8 cellular contexts compared by ENCODE assay signal in genomic region chr6:137866914-137867684, GRCh38. TPM values are rescaled to one million over a fixed set of nuclear protein-coding genes. Genes with fewer than 3 reads are reported as not detected.
A peak's percentile ranks its signal among the peaks of the same experiment; 100 is the strongest.
DNase-seq lines count a peak whose midpoint lies in the region; ATAC-seq and TF ChIP-seq lines count a peak whose summit lies in the region.

TSS of gene TNFAIP3 (plus strand) at chr6:137867259. CDS start at chr6:137871228, 3,969 bp downstream.

- H3K4me1 ChIP-seq in IMR-90 (ENCODE audit: control insufficient read depth, insufficient read depth, low read length) (peaks cover 12% of the 10 kb centered on the region), Panc1 (ENCODE audit: control insufficient read depth, insufficient read depth, low read length) (peaks cover 23% of the 10 kb centered on the region), esophagus squamous epithelium (peaks cover 18 to 67% (median 32%) of the 10 kb centered on the region in 3 donors)

- WGBS in IMR-90 (ENCODE audit: extremely low coverage in 2 of 2, insufficient read length in 1 of 2), 2 experiments = 0% methylated on average over 23 of the region's 87 CpGs; no CpG with 5 or more reads in 1 of the 2 experiments
- 0% methylated on average over 1 to 5 of the region's 87 CpGs for whole genome bisulfite sequencing in esophagus squamous epithelium, 2 donors

- 0 out of 2 replicates have a peak, but pooled peaks cover 6% of the 10 kb centered on the region for H4K20me1 ChIP-seq in IMR-90 (ENCODE audit: insufficient read depth, low read length)

- peak within 1 kb of the TSS; percentile 99 to 100 (median 99) for H3K27ac Mint-ChIP-seq in naive B cell
- H3K27ac Mint-ChIP-seq in stimulated activated effector memory CD8-positive, alpha-beta T cell treated with anti-CD3 and anti-CD28 coated beads, Interleukin-12 subunit alpha, Interleukin-12 subunit beta, amount 100 ng/mL, for 72 hours = peak within 1 kb of the TSS; percentile 93

- H2BK120ac ChIP-seq in IMR-90 (ENCODE audit: low read depth, low read length) = peak within 1 kb of the TSS; percentile 67

- H2AFZ ChIP-seq in IMR-90 (replicated peaks; ENCODE audit: low read length, poor library complexity) = peak within 1 kb of the TSS; percentile 92

- H2BK15ac ChIP-seq in IMR-90 (ENCODE audit: low read depth, low read length) = peak within 1 kb of the TSS; percentile 29; the same call in 2 of the 3 replicates

- H3K9me3 ChIP-seq in IMR-90 (ENCODE audit: control insufficient read depth, insufficient read depth, low read length) (no peaks in the 10 kb centered on the region), Panc1 (ENCODE audit: control insufficient read depth, insufficient read depth, low read depth, low read length) (no peaks in the 10 kb centered on the region), esophagus squamous epithelium (no peaks in the 10 kb centered on the region)

- intact Hi-C loops in IMR-90 (cut with micrococcal nuclease) (loop anchor here (1.0 to 5.0 kb wide), 6 partner anchors 18 to 240 kb away; partner anchors contain the start of gene PERP), Panc1 (cut with micrococcal nuclease; ENCODE audit: unreplicated experiment) (loop anchor here (2.0 to 5.0 kb wide), 2 partner anchors 158 to 240 kb away; partner anchors contain the start of gene PERP), esophagus squamous epithelium (cut with DNase I) (loop anchor here (5.0 kb wide), 2 partner anchors 60 to 160 kb away; no protein-coding TSS in a partner anchor)

- H3K14ac ChIP-seq in IMR-90 (replicated peaks; ENCODE audit: low read depth, low read length) = peak within 1 kb of the TSS; percentile 93

- H2BK5ac ChIP-seq in IMR-90 (ENCODE audit: low read depth, low read length, poor library complexity, severe bottlenecking) = peak within 1 kb of the TSS; percentile 37

- peak; percentile 63 for ATAC-seq in GM21529 (IDR thresholded peaks at IDR 0.05; ENCODE audit: unreplicated experiment)
- ATAC-seq in IMR-90 (ENCODE audit: low read depth) = peak; percentile 94
- peak; percentile 93 for ATAC-seq in Panc1
- peak; percentile 76 to 79 for ATAC-seq in activated T-cell treated with anti-CD3 and anti-CD28 coated beads, Interleukin-2, amount 50 U/mL, for 4 hours
- peak; percentile 76 for ATAC-seq in naive B cell (ENCODE audit: low read depth in 2 of 2)
- peak; percentile 87 for ATAC-seq in stimulated activated effector memory CD8-positive, alpha-beta T cell treated with anti-CD3 and anti-CD28 coated beads, Interleukin-12 subunit alpha, Interleukin-12 subunit beta, amount 100 ng/mL, for 72 hours

- peak; percentile 75 for TF ChIP-seq RAD21 in IMR-90 (IDR thresholded peaks at IDR 0.05; ENCODE audit: low read length)

- H3K56ac ChIP-seq in IMR-90 (ENCODE audit: extremely low read depth, insufficient read depth, low read length) = peak within 1 kb of the TSS; percentile 50; the same call in 1 of the 2 replicates

- H3K27ac ChIP-seq in IMR-90 (ENCODE audit: insufficient read depth, low read length) = peak within 1 kb of the TSS; percentile 70
- H3K27ac ChIP-seq in Panc1 (ENCODE audit: low read length) = peak within 1 kb of the TSS; percentile 59
- peak within 1 kb of the TSS; percentile 92 to 98 (median 96) for H3K27ac ChIP-seq in esophagus squamous epithelium

- 0 out of 2 replicates have a peak, but pooled peaks cover 5% of the 10 kb centered on the region for H3K9me1 ChIP-seq in IMR-90 (ENCODE audit: insufficient read depth, low read length)

- peaks cover 6 to 43% of the 10 kb centered on the region in 2 experiments; a peak in 3 of 4 replicates for H3K79me1 ChIP-seq in IMR-90 (ENCODE audit: low read depth in 1 of 2, low read length in 2 of 2)

- TF ChIP-seq CTCF in IMR-90 (conservative IDR thresholded peaks at IDR 0.05; ENCODE audit: low read depth, low read length) (peak; percentile 89), Panc1 (IDR thresholded peaks at IDR 0.05) (peak; percentile 97), esophagus squamous epithelium (IDR thresholded peaks at IDR 0.05) (peak; percentile 54 to 95 (median 92))

- CTCF ChIA-PET in IMR-90 (lab: Yijun Ruan, JAX) = interaction anchor here (0.5 to 2.1 kb wide), 14 partner anchors 15 to 556 kb away, joined by 3 to 10 read pairs (median 4); no protein-coding TSS in a partner anchor
- CTCF ChIA-PET in Panc1 (lab: Charles Lee) = interaction anchor here (0.6 to 1.1 kb wide), 5 partner anchors 159 to 375 kb away, joined by 3 to 5 read pairs (median 4); no protein-coding TSS in a partner anchor

- H3K4me3 Mint-ChIP-seq in activated T-cell treated with anti-CD3 and anti-CD28 coated beads, Interleukin-2, amount 50 U/mL, for 4 hours = peak within 1 kb of the TSS; percentile 92
- peak within 1 kb of the TSS; percentile 87 to 98 (median 96) for H3K4me3 Mint-ChIP-seq in naive B cell
- H3K4me3 Mint-ChIP-seq in stimulated activated effector memory CD8-positive, alpha-beta T cell treated with anti-CD3 and anti-CD28 coated beads, Interleukin-12 subunit alpha, Interleukin-12 subunit beta, amount 100 ng/mL, for 72 hours = peak within 1 kb of the TSS; percentile 83

- H3K4me2 ChIP-seq in IMR-90 (ENCODE audit: low read depth, low read length) = peak within 1 kb of the TSS; percentile 94

- H3K9ac ChIP-seq in IMR-90 (ENCODE audit: low read depth, low read length) = peak within 1 kb of the TSS; percentile 85

- H4K91ac ChIP-seq in IMR-90 (ENCODE audit: insufficient read depth, low read depth, low read length) = peak within 1 kb of the TSS; percentile 65; the same call in 1 of the 2 replicates

- POLR2A ChIA-PET in IMR-90 (lab: Charles Lee; ENCODE audit: unreplicated experiment) = interaction anchor here (0.6 kb wide), 1 partner anchor 18 kb away, joined by 7 read pairs; no protein-coding TSS in a partner anchor
- POLR2A ChIA-PET in Panc1 (lab: Charles Lee) = no interaction called here

- peak within 1 kb of the TSS; percentile 70; the same call in 1 of the 2 replicates for H2AK5ac ChIP-seq in IMR-90 (ENCODE audit: low read depth, low read length)

- no peaks in the 10 kb centered on the region for H3K27me3 ChIP-seq in IMR-90 (ENCODE audit: control insufficient read depth, insufficient read depth, low read length)
- no peaks in the 10 kb centered on the region for H3K27me3 ChIP-seq in Panc1 (ENCODE audit: control insufficient read depth, insufficient read depth, low read length)
- no peaks in the 10 kb centered on the region for H3K27me3 ChIP-seq in esophagus squamous epithelium

- peak within 1 kb of the TSS; percentile 69 for H2AK9ac ChIP-seq in IMR-90 (replicated peaks; ENCODE audit: low read depth, low read length, poor library complexity)

- TF ChIP-seq POLR2A in IMR-90 (IDR thresholded peaks at IDR 0.05; ENCODE audit: low read depth, low read length) = peak; percentile 92
- peak in 3 of 4 donors; percentile 62 to 96 (median 96) for TF ChIP-seq POLR2A in esophagus squamous epithelium (IDR thresholded peaks at IDR 0.05)

- dilution Hi-C loops in IMR-90 (cut with HindIII; ENCODE audit: low sequenced_read_pairs, unreplicated experiment) = no loop called here

- peak within 1 kb of the TSS; percentile 88 for H3K4me3 ChIP-seq in IMR-90 (ENCODE audit: insufficient read depth, low read depth, low read length)
- H3K4me3 ChIP-seq in Panc1 (ENCODE audit: low read depth in 2 of 2, low read length in 2 of 2) = peak within 1 kb of the TSS; percentile 74 to 83
- peak within 1 kb of the TSS; percentile 63 to 96 (median 88) for H3K4me3 ChIP-seq in esophagus squamous epithelium

- peak within 1 kb of the TSS; percentile 90 for H3K23ac ChIP-seq in IMR-90 (ENCODE audit: low read depth, low read length)

- H2BK20ac ChIP-seq in IMR-90 (ENCODE audit: low read depth, low read length) = peak within 1 kb of the TSS; percentile 61; the same call in 1 of the 2 replicates

- H3K18ac ChIP-seq in IMR-90 (ENCODE audit: low read depth, low read length) = peak within 1 kb of the TSS; percentile 59

- H4K5ac ChIP-seq in IMR-90 (ENCODE audit: low read depth, low read length) = peak within 1 kb of the TSS; percentile 28

- peak within 1 kb of the TSS; percentile 15 to 79; a peak in 3 of 4 replicates for H4K8ac ChIP-seq in IMR-90 (ENCODE audit: low read depth in 2 of 2, low read length in 2 of 2)

- H3K4me1 Mint-ChIP-seq in activated T-cell treated with anti-CD3 and anti-CD28 coated beads, Interleukin-2, amount 50 U/mL, for 4 hours (ENCODE audit: low read depth) = peaks cover 19% of the 10 kb centered on the region
- H3K4me1 Mint-ChIP-seq in naive B cell = peaks cover 42 to 61% (median 52%) of the 10 kb centered on the region in 3 donors
- peaks cover 34% of the 10 kb centered on the region for H3K4me1 Mint-ChIP-seq in stimulated activated effector memory CD8-positive, alpha-beta T cell treated with anti-CD3 and anti-CD28 coated beads, Interleukin-12 subunit alpha, Interleukin-12 subunit beta, amount 100 ng/mL, for 72 hours

- in situ Hi-C loops in IMR-90 (cut with MboI; ENCODE audit: low sequenced_read_pairs) = loop anchor here (5.0 to 10.0 kb wide), 2 partner anchors 160 to 238 kb away; partner anchors contain the start of gene PERP
- in situ Hi-C loops in Panc1 (cut with HindIII; ENCODE audit: low pct_unique_long_range_greater_than_20kb, low sequenced_read_pairs) = no loop called here

- DNase-seq in DMS79 (lab: John Stamatoyannopoulos, UW) (peak; percentile 83), IMR-90 (peak; percentile 95), Panc1 (ENCODE audit: low read depth, low spot score) (peak; percentile 56), esophagus squamous epithelium (lab: John Stamatoyannopoulos, UW) (peak; percentile 88), naive B cell (peak; percentile 96)
- peak; percentile 95 for DNase-seq in activated T-cell treated with anti-CD3 and anti-CD28 coated beads, Interleukin-2, amount 50 U/mL, for 4 hours
- peak; percentile 98 for DNase-seq in stimulated activated effector memory CD8-positive, alpha-beta T cell treated with anti-CD3 and anti-CD28 coated beads, Interleukin-12 subunit alpha, Interleukin-12 subunit beta, amount 100 ng/mL, for 72 hours (ENCODE audit: low spot score in 2 of 2)

- peaks cover 4% of the 10 kb centered on the region; the same call in 1 of the 2 replicates for H3K36me3 ChIP-seq in IMR-90 (ENCODE audit: control insufficient read depth, insufficient read depth, low read length)
- H3K36me3 ChIP-seq in Panc1 (ENCODE audit: control insufficient read depth, insufficient read depth, low read length) = no peaks in the 10 kb centered on the region
- no peaks in the 10 kb centered on the region for H3K36me3 ChIP-seq in esophagus squamous epithelium

- no TSS peak for BruUV-seq in IMR-90 (replicated peaks; lab: Mats Ljungman, UMichigan)
- no TSS peak for BruUV-seq in Panc1 (replicated peaks; lab: Mats Ljungman, UMichigan)

- peaks cover 51% of the 10 kb centered on the region for H3K36me3 Mint-ChIP-seq in activated T-cell treated with anti-CD3 and anti-CD28 coated beads, Interleukin-2, amount 50 U/mL, for 4 hours (ENCODE audit: insufficient read depth)
- H3K36me3 Mint-ChIP-seq in naive B cell = peaks cover 4 to 5% of the 10 kb centered on the region in 2 donors
- H3K36me3 Mint-ChIP-seq in stimulated activated effector memory CD8-positive, alpha-beta T cell treated with anti-CD3 and anti-CD28 coated beads, Interleukin-12 subunit alpha, Interleukin-12 subunit beta, amount 100 ng/mL, for 72 hours = peaks cover 70% of the 10 kb centered on the region

- no peaks in the 10 kb centered on the region for H3K9me3 Mint-ChIP-seq in activated T-cell treated with anti-CD3 and anti-CD28 coated beads, Interleukin-2, amount 50 U/mL, for 4 hours
- no peaks in the 10 kb centered on the region for H3K9me3 Mint-ChIP-seq in naive B cell
- H3K9me3 Mint-ChIP-seq in stimulated activated effector memory CD8-positive, alpha-beta T cell treated with anti-CD3 and anti-CD28 coated beads, Interleukin-12 subunit alpha, Interleukin-12 subunit beta, amount 100 ng/mL, for 72 hours = no peaks in the 10 kb centered on the region

- H3K27me3 Mint-ChIP-seq in activated T-cell treated with anti-CD3 and anti-CD28 coated beads, Interleukin-2, amount 50 U/mL, for 4 hours (ENCODE audit: low read depth) = no peaks in the 10 kb centered on the region
- no peaks in the 10 kb centered on the region for H3K27me3 Mint-ChIP-seq in naive B cell

- peak within 1 kb of the TSS; percentile 44 for H3K4ac ChIP-seq in IMR-90 (ENCODE audit: low read depth, low read length)

RNA-seq across cellular contexts. Expression of gene TNFAIP3, which starts in this region (rescaled TPM):
- 4.4 and 5.0 TPM in 2 replicates for total RNA-seq in IMR-90 (2012; rRNA removed)
- polyA plus RNA-seq in IMR-90 (2012; rRNA removed) = 12.6 and 14.2 TPM in 2 replicates
- 3.5 and 6.8 TPM in 2 replicates for polyA plus RNA-seq in IMR-90 (2012; cell fraction: cytosol; rRNA removed)
- 29.5 and 108 TPM in 2 replicates for polyA plus RNA-seq in IMR-90 (2012; cell fraction: nucleus; rRNA removed; ENCODE audit: low replicate concordance)
- 15.0 TPM for total RNA-seq in Panc1 (2021; ENCODE audit: unreplicated experiment)
- polyA plus RNA-seq in Panc1 (2012; ENCODE audit: insufficient read length) = 6.2 TPM
- total RNA-seq in activated T-cell treated with anti-CD3 and anti-CD28 coated beads, Interleukin-2, amount 50 U/mL, for 4 hours = 100 to 1,000 TPM; 254 to 441 (median 334) TPM
- 10 to 100 TPM in 1 of 4 donors, 1 to 10 TPM in 3; 4.2 to 21.7 (median 7.7) TPM for total RNA-seq in esophagus squamous epithelium
- polyA plus RNA-seq in naive B cell (ENCODE audit: low read depth in 6 of 6) = 10 to 100 TPM in 5 of 6 donors, 1 to 10 TPM in 1; 4.0 to 48.4 (median 33.8) TPM

Comparison
In these comparisons a context has a peak if more than half of its experiments do, and no peak if none do; other contexts are left out.
1. Peak in every context shown above with its lines: DNase-seq, ATAC-seq, H3K4me3 ChIP-seq and H3K27ac ChIP-seq.
2. RNA of gene TNFAIP3 (total RNA-seq): 254 to 441 TPM in activated T-cell treated with anti-CD3 and anti-CD28 coated beads, Interleukin-2, amount 50 U/mL, for 4 hours; 15.0 TPM in Panc1 (single experiment), 4.2 to 21.7 TPM in esophagus squamous epithelium and 4.4 to 5.0 TPM in IMR-90; every median in the first group is over 10 times any median in the second.